In the genomic region with DNA sequence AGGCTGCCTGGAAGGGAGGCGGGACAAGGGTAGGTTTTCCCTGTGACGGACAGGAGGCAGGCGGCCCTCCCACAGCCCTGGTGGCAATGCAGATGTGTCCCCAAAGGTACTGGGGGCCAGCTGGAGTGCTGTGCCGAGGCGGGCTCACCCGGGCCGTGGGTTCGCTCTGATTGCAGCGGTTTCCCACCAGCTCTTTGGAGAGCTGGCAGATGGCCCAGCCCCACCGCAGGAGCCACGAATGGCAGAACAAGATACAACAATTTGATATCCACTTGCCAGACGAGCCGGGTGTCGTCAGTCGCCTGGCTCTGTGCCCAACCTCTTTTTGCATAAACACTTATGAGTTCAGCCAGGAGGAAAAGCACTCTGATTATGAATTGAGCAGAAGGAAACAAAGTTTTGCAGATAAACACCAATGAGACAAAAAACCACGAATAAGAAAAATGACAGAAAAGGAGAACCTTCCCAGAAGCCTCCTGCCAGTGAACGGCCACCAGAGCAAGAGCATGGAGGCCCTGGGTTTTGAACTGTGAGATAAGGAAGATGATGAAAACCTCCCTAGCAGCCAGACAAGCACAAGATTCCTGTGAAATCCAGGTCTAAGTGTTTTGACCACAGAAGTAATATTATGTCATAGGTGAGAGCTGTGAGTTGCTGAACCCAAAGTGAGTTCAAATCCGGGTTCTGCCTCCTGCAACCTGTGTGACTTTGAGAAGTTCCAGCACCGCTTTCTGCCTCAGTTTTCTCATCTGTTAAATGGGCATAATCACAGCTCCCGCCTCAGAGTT, we compare ENCODE assay signal across 9 cellular contexts. TPM values are rescaled to one million over a fixed set of nuclear protein-coding genes. Genes with fewer than 3 reads are reported as not detected.
A peak's percentile ranks its signal among the peaks of the same experiment; 100 is the strongest.
DNase-seq lines count a peak whose midpoint lies in the region; ATAC-seq and TF ChIP-seq lines count a peak whose summit lies in the region.
"Not testable (repeated sequence)": the region's sequence is repeated elsewhere in the genome, so short reads cannot be mapped to it uniquely, and the experiment has no call there.
"Had no signal": no experiment of that assay in that cellular context is flagged by ENCODE, and none has a peak within 500 bp of the region (broad histone marks: within the 10 kb centered on the region; RNA-seq: fewer than 3 reads in every experiment).

No MANE protein-coding gene starts in this region.

- peak overlapping the region; percentile 35 for H3K4me2 ChIP-seq in Karpas-422 (ENCODE audit: low read depth, low read length, poor library complexity, severe bottlenecking)

- not testable (repeated sequence) for H3K4me3 Mint-ChIP-seq in mesothelial cell of epicardium
- H3K4me3 Mint-ChIP-seq in stimulated activated naive CD8-positive, alpha-beta T cell treated with anti-CD3 and anti-CD28 coated beads, Interleukin-15, amount 100 ng/mL, for 72 hours: peak overlapping the region; percentile 42 to 58

- TF ChIP-seq CTCF in mesothelial cell of epicardium (IDR thresholded peaks at IDR 0.05; ENCODE audit: unreplicated experiment): not testable (repeated sequence)

- TF ChIP-seq POLR2A in erythroblast (IDR thresholded peaks at IDR 0.05; ENCODE audit: low read length): not testable (repeated sequence)

- H3K9me3 ChIP-seq in Karpas-422 (ENCODE audit: low read length): not testable (repeated sequence)

- H3K4me1 ChIP-seq in Karpas-422 (ENCODE audit: low read length): not testable (repeated sequence)

- peaks cover 12% of the 10 kb centered on the region for H3K4me1 Mint-ChIP-seq in mesothelial cell of epicardium
- peaks cover 17% of the 10 kb centered on the region for H3K4me1 Mint-ChIP-seq in stimulated activated naive CD8-positive, alpha-beta T cell treated with anti-CD3 and anti-CD28 coated beads, Interleukin-15, amount 100 ng/mL, for 72 hours

- ATAC-seq in stimulated activated naive CD8-positive, alpha-beta T cell treated with anti-CD3 and anti-CD28 coated beads, Interleukin-15, amount 100 ng/mL, for 72 hours: not testable (repeated sequence)

- not testable (repeated sequence) for H3K9ac ChIP-seq in Karpas-422 (ENCODE audit: low read length)

- H3K27ac ChIP-seq in Karpas-422 (ENCODE audit: low read length): not testable (repeated sequence)

- H3K27me3 ChIP-seq in Karpas-422 (ENCODE audit: low read length): not testable (repeated sequence)

- H3K36me3 Mint-ChIP-seq in mesothelial cell of epicardium: not testable (repeated sequence)

- not testable (repeated sequence) for H3K9me2 ChIP-seq in Karpas-422 (replicated peaks; ENCODE audit: insufficient read depth, low read length)

- peak overlapping the region; percentile 36 for H3K27ac Mint-ChIP-seq in mesothelial cell of epicardium
- H3K27ac Mint-ChIP-seq in stimulated activated naive CD8-positive, alpha-beta T cell treated with anti-CD3 and anti-CD28 coated beads, Interleukin-15, amount 100 ng/mL, for 72 hours: not testable (repeated sequence)

- H3K9me3 Mint-ChIP-seq in mesothelial cell of epicardium; stimulated activated naive CD8-positive, alpha-beta T cell treated with anti-CD3 and anti-CD28 coated beads, Interleukin-15, amount 100 ng/mL, for 72 hours: not testable (repeated sequence)

- not testable (repeated sequence) for H3K4me3 ChIP-seq in Karpas-422 (ENCODE audit: low read length)

- DNase-seq in COLO668 (lab: John Stamatoyannopoulos, UW; ENCODE audit: unreplicated experiment): peak; percentile 86
- DNase-seq in Karpas-422: peak; percentile 67
- peak; percentile 74 for DNase-seq in NCI-H2227 (lab: John Stamatoyannopoulos, UW; ENCODE audit: unreplicated experiment)
- DNase-seq in T-helper 22 cell (ENCODE audit: low read depth): peak; percentile 40
- DNase-seq in activated gamma-delta T cell treated with Interleukin-2 at 50 U/mL for 16 hours: peak; percentile 27
- peak; percentile 91 for DNase-seq in erythroblast (lab: John Stamatoyannopoulos, UW)
- peak; percentile 40 to 60 for DNase-seq in mesothelial cell of epicardium (ENCODE audit: low spot score in 2 of 2, unreplicated experiment in 2 of 2)
- DNase-seq in stimulated activated naive CD8-positive, alpha-beta T cell treated with anti-CD3 and anti-CD28 coated beads, Interleukin-15, amount 100 ng/mL, for 72 hours: peak; percentile 33 to 58

- not testable (repeated sequence) for H4K20me1 ChIP-seq in Karpas-422 (ENCODE audit: insufficient read depth, low read depth, low read length)

- H2AFZ ChIP-seq in Karpas-422 (ENCODE audit: low read length): not testable (repeated sequence)

- H3K36me3 ChIP-seq in Karpas-422 (ENCODE audit: insufficient read depth, low read length): not testable (repeated sequence)

- H3K27me3 Mint-ChIP-seq in mesothelial cell of epicardium (ENCODE audit: low read depth): peaks cover 44% of the 10 kb centered on the region
- H3K27me3 Mint-ChIP-seq in stimulated activated naive CD8-positive, alpha-beta T cell treated with anti-CD3 and anti-CD28 coated beads, Interleukin-15, amount 100 ng/mL, for 72 hours: peaks cover 68% of the 10 kb centered on the region

- not testable (repeated sequence) for H3K79me2 ChIP-seq in Karpas-422 (ENCODE audit: low read length)

RNA-seq across cellular contexts. Expression of a gene that starts 19.9 kb away (rescaled TPM):
- 16.6 and 17.6 TPM in 2 replicates for total RNA-seq in Karpas-422 (2014; rRNA removed; shearing (Covaris generic); ENCODE audit: low replicate concordance)
- total RNA-seq in mesothelial cell of epicardium: 10.7 to 11.6 TPM (median 11.5 TPM) in 3 replicates

RNA-seq across cellular contexts. Expression of a gene that starts 45.9 kb away (rescaled TPM):
- total RNA-seq in Karpas-422 (2014; rRNA removed; shearing (Covaris generic); ENCODE audit: low replicate concordance): 23.4 and 26.3 TPM in 2 replicates
- 18.0 to 21.3 TPM (median 19.4 TPM) in 3 replicates for total RNA-seq in mesothelial cell of epicardium

RNA-seq across cellular contexts. Expression of a gene that starts 51.7 kb away (rescaled TPM):
- total RNA-seq in Karpas-422 (2014; rRNA removed; shearing (Covaris generic); ENCODE audit: low replicate concordance): not detected in 2 replicates
- total RNA-seq in mesothelial cell of epicardium: 0.20 to 0.87 TPM (median 0.55 TPM) in 3 replicates
- total RNA-seq: activated T-helper 1 cell treated with anti-CD3 and anti-CD28 coated beads, Interleukin-12 subunit alpha, Interleukin-12 subunit beta, Interleukin-2, Interleukin-4 antibody, amounts not matched to agents 30 ng/mL and 10 ng/mL and 1 ng/mL, durations not matched to agents 14 hours and 24 hours and 36 hours had no signal

Comparison
In these comparisons a context has a peak if more than half of its experiments do, and no peak if none do; other contexts are left out.
1. DNase-seq: peak in every context shown above with its lines; median percentile 91 in erythroblast; 86 in COLO668; 74 in NCI-H2227; 67 in Karpas-422; 50 in mesothelial cell of epicardium; 46 in stimulated activated naive CD8-positive, alpha-beta T cell treated with anti-CD3 and anti-CD28 coated beads, Interleukin-15, amount 100 ng/mL, for 72 hours; 40 in T-helper 22 cell; 27 in activated gamma-delta T cell treated with Interleukin-2 at 50 U/mL for 16 hours.